13 cellular contexts compared by ENCODE assay signal in genomic region chr1:6350416-6351088, GRCh38. TPM values are rescaled to one million over a fixed set of nuclear protein-coding genes. Genes with fewer than 3 reads are reported as not detected.
DNase-seq lines count a peak whose midpoint lies in the region; ATAC-seq, FAIRE-seq and TF ChIP-seq lines count a peak whose summit lies in the region.
"Had no signal": no experiment of that assay in that cellular context is flagged by ENCODE, and none has a peak within 500 bp of the region (broad histone marks: within the 10 kb centered on the region; RNA-seq: fewer than 3 reads in every experiment).

No MANE protein-coding gene starts in this region.

- DNase-seq in T-helper 2 cell treated with Interferon-gamma antibody and Interleukin-4, amounts not matched to agents 5 μg/mL and 100 μg/mL, for 36 hours (ENCODE audit: low spot score): no peak
- DNase-seq in T-helper 2 cell: no peak
- DNase-seq in cerebellar cortex (ENCODE audit: low spot score): peak; percentile 79
- DNase-seq in left lobe of liver (ENCODE audit: low spot score): peak; percentile 96
- DNase-seq in suprapubic skin (ENCODE audit: low spot score in 2 of 2): no peak
- DNase-seq in H54 (ENCODE audit: insufficient read length, low spot score): no peak
- DNase-seq in kidney glomerular epithelial cell (lab: John Stamatoyannopoulos, UW): no peak
- no peak for DNase-seq in activated CD4-positive, CD25-positive, alpha-beta regulatory T cell treated with anti-CD3 and anti-CD28 coated beads, Interleukin-2, amount 50 U/mL, for 72 hours
- DNase-seq: activated T-cell treated with anti-CD3 and anti-CD28 coated beads, Interleukin-2, amount 50 U/mL, for 4 hours; colonic mucosa; NCI-H1417 treated with DMSO at 0.1 percent for 48 hours had no signal

- peak overlapping the region; percentile 34 for H3K27ac Mint-ChIP-seq in T-helper 2 cell treated with Interferon-gamma antibody and Interleukin-4, amounts not matched to agents 5 μg/mL and 100 μg/mL, for 36 hours

- no peaks in the 10 kb centered on the region for H3K27me3 ChIP-seq in suprapubic skin
- H3K27me3 ChIP-seq: colonic mucosa, hepatocyte had no signal

- H3K4me3 ChIP-seq in suprapubic skin: no peak overlapping the region
- H3K4me3 ChIP-seq: colonic mucosa, hepatocyte had no signal

- peaks cover 4% of the 10 kb centered on the region for H3K36me3 Mint-ChIP-seq in T-helper 2 cell treated with Interferon-gamma antibody and Interleukin-4, amounts not matched to agents 5 μg/mL and 100 μg/mL, for 36 hours (ENCODE audit: low read depth)

- H3K9me3 Mint-ChIP-seq in T-helper 2 cell treated with Interferon-gamma antibody and Interleukin-4, amounts not matched to agents 5 μg/mL and 100 μg/mL, for 36 hours: no peaks in the 10 kb centered on the region
- H3K9me3 Mint-ChIP-seq: activated T-cell treated with anti-CD3 and anti-CD28 coated beads, Interleukin-2, amount 50 U/mL, for 4 hours; neural crest cell had no signal

- H3K27me3 Mint-ChIP-seq in T-helper 2 cell treated with Interferon-gamma antibody and Interleukin-4, amounts not matched to agents 5 μg/mL and 100 μg/mL, for 36 hours (ENCODE audit: low read depth): no peaks in the 10 kb centered on the region

- no peaks in the 10 kb centered on the region for H3K36me3 ChIP-seq in suprapubic skin
- H3K36me3 ChIP-seq: colonic mucosa had no signal

- peak overlapping the region; percentile 41 for H3K27ac ChIP-seq in suprapubic skin
- H3K27ac ChIP-seq: colonic mucosa, hepatocyte had no signal

- peaks cover 66% of the 10 kb centered on the region for H3K4me1 ChIP-seq in suprapubic skin

- TF ChIP-seq CTCF in suprapubic skin (IDR thresholded peaks at IDR 0.05): no peak

- FAIRE-seq in H54 (lab: Jason Lieb, UNC): no peak

- H3K4me3 Mint-ChIP-seq in T-helper 2 cell treated with Interferon-gamma antibody and Interleukin-4, amounts not matched to agents 5 μg/mL and 100 μg/mL, for 36 hours: no peak overlapping the region
- H3K4me3 Mint-ChIP-seq: activated T-cell treated with anti-CD3 and anti-CD28 coated beads, Interleukin-2, amount 50 U/mL, for 4 hours; neural crest cell had no signal

- peak; percentile 62 for ATAC-seq in left lobe of liver
- ATAC-seq: activated T-cell treated with anti-CD3 and anti-CD28 coated beads, Interleukin-2, amount 50 U/mL, for 4 hours had no signal

- peaks cover 19% of the 10 kb centered on the region for H3K4me1 Mint-ChIP-seq in T-helper 2 cell treated with Interferon-gamma antibody and Interleukin-4, amounts not matched to agents 5 μg/mL and 100 μg/mL, for 36 hours (ENCODE audit: low read depth)

- no peaks in the 10 kb centered on the region for H3K9me3 ChIP-seq in suprapubic skin
- H3K9me3 ChIP-seq: colonic mucosa had no signal

- TF ChIP-seq EP300 in suprapubic skin (IDR thresholded peaks at IDR 0.05): no peak

- WGBS in suprapubic skin: 50% methylated on average over 9 of the region's 15 CpGs

- TF ChIP-seq POLR2A in suprapubic skin (IDR thresholded peaks at IDR 0.05) (no peak), H54 (IDR thresholded peaks at IDR 0.05; ENCODE audit: low read depth, low read length) (no peak)

RNA-seq across cellular contexts. Expression of gene ACOT7, which starts 43.0 kb away (rescaled TPM):
- 13.2 TPM for total RNA-seq in left lobe of liver
- 10 to 100 TPM in 3 of 4 donors, 1 to 10 TPM in 1; 8.4 to 40.5 (median 26.7) TPM for total RNA-seq in suprapubic skin

Comparison
In these comparisons a context has a peak if more than half of its experiments do, and no peak if none do; other contexts are left out.
1. DNase-seq: peak in cerebellar cortex (single experiment) and left lobe of liver (single experiment); none in T-helper 2 cell treated with Interferon-gamma antibody and Interleukin-4, amounts not matched to agents 5 μg/mL and 100 μg/mL, for 36 hours (single experiment), T-helper 2 cell (0 of 5), suprapubic skin (0 of 2), H54 (single experiment), kidney glomerular epithelial cell (single experiment) and activated CD4-positive, CD25-positive, alpha-beta regulatory T cell treated with anti-CD3 and anti-CD28 coated beads, Interleukin-2, amount 50 U/mL, for 72 hours (single experiment).